Comparison of ENCODE assay signal across 17 cellular contexts in genomic region chr3:185880600-185880999, GRCh38.
"Had no signal": no experiment of that assay in that cellular context is flagged by ENCODE, and none has a peak within 500 bp of the region (broad histone marks: within the 10 kb centered on the region; RNA-seq: fewer than 3 reads in every experiment).

No MANE protein-coding gene starts in this region.

- H3K9me3 ChIP-seq: ascending aorta, colonic mucosa, ovary, prostate gland, right atrium auricular region, thyroid gland, upper lobe of right lung had no signal

- H3K4me1 ChIP-seq: ascending aorta, colonic mucosa, prostate gland, right atrium auricular region, thyroid gland, upper lobe of right lung had no signal

- H3K36me3 ChIP-seq: ascending aorta, colonic mucosa, ovary, prostate gland, right atrium auricular region, thyroid gland, upper lobe of right lung had no signal

- H3K4me3 ChIP-seq: ascending aorta, colonic mucosa, ovary, prostate gland, right atrium auricular region, thyroid gland, upper lobe of right lung had no signal

- DNase-seq: activated CD4-positive, alpha-beta T cell treated with anti-CD3 and anti-CD28 coated beads for 1 hour; activated CD8-positive, alpha-beta memory T cell treated with anti-CD3 and anti-CD28 coated beads for 24 hours; activated CD8-positive, alpha-beta memory T cell treated with anti-CD3 and anti-CD28 coated beads, Interleukin-2, amount 50 U/mL, for 4 hours; activated T-cell treated with anti-CD3 and anti-CD28 coated beads, Interleukin-2, amount 50 U/mL, for 24 hours; colonic mucosa; foreskin melanocyte; left ventricle myocardium superior; midbrain; ovary; stimulated activated CD4-positive, alpha-beta T cell treated with anti-CD3 and anti-CD28 coated beads, Interleukin-4, amount 100 ng/mL, for 4 hours; T-helper 9 cell; thyroid gland; upper lobe of right lung had no signal

- H3K27ac ChIP-seq: ascending aorta, colonic mucosa, epithelial cell of prostate, ovary, prostate gland, right atrium auricular region, thyroid gland, upper lobe of right lung had no signal

- H3K27me3 ChIP-seq: ascending aorta, colonic mucosa, ovary, right atrium auricular region, thyroid gland, upper lobe of right lung had no signal
